ENCODE assay signal across 2 cellular contexts in genomic region chr11:125724125-125724524, GRCh38.
TF ChIP-seq lines count a peak whose summit lies in the region.

No MANE protein-coding gene starts in this region.

TF ChIP-seq in HEK293, 187 proteins besides CTCF, POLR2A, EP300 and RAD21 (continued from another document):
- TF ChIP-seq ZNF555 (tag by site-specific recombination; conservative IDR thresholded peaks at IDR 0.05) = no peak
- TF ChIP-seq ZNF433 (tag by site-specific recombination; IDR thresholded peaks at IDR 0.05; ENCODE audit: low read depth) = no peak
- no peak for TF ChIP-seq ZNF2 (tag by site-specific recombination; IDR thresholded peaks at IDR 0.05)
- TF ChIP-seq ZNF23 (tag by site-specific recombination; IDR thresholded peaks at IDR 0.05; ENCODE audit: borderline replicate concordance) = no peak
- TF ChIP-seq ZNF292 (tag by site-specific recombination; IDR thresholded peaks at IDR 0.05; ENCODE audit: borderline replicate concordance, low read depth) = no peak
- TF ChIP-seq ZNF837 (tag by site-specific recombination; IDR thresholded peaks at IDR 0.05) = no peak
- TF ChIP-seq GLI2 (tag by site-specific recombination; IDR thresholded peaks at IDR 0.05; ENCODE audit: borderline replicate concordance, low read depth) = no peak
- no peak for TF ChIP-seq ZNF76 (tag by site-specific recombination; IDR thresholded peaks at IDR 0.05; ENCODE audit: borderline replicate concordance, low read depth)
- TF ChIP-seq ZNF221 (tag by site-specific recombination; IDR thresholded peaks at IDR 0.05; ENCODE audit: borderline replicate concordance) = no peak
- no peak for TF ChIP-seq ZNF133 (tag by site-specific recombination; IDR thresholded peaks at IDR 0.05)
- TF ChIP-seq ZNF843 (tag by site-specific recombination; IDR thresholded peaks at IDR 0.05) = no peak
- TF ChIP-seq SALL2 (tag by site-specific recombination; IDR thresholded peaks at IDR 0.05; ENCODE audit: borderline replicate concordance) = no peak
- TF ChIP-seq KLF9 (tag by site-specific recombination; IDR thresholded peaks at IDR 0.05; ENCODE audit: low read depth) = no peak
- no peak for TF ChIP-seq ZNF521 (tag by site-specific recombination; IDR thresholded peaks at IDR 0.05)
- TF ChIP-seq ZNF830 (tag by site-specific recombination; IDR thresholded peaks at IDR 0.05; ENCODE audit: low read depth) = no peak
- TF ChIP-seq ZNF596 (tag by site-specific recombination; IDR thresholded peaks at IDR 0.05) = no peak

TF ChIP-seq in SK-N-SH treated with all-trans-retinoic acid at 6 μM for 48 hours, 23 proteins besides CTCF, POLR2A, EP300 and RAD21 (continued from another document):
- TF ChIP-seq, protein P1, sequence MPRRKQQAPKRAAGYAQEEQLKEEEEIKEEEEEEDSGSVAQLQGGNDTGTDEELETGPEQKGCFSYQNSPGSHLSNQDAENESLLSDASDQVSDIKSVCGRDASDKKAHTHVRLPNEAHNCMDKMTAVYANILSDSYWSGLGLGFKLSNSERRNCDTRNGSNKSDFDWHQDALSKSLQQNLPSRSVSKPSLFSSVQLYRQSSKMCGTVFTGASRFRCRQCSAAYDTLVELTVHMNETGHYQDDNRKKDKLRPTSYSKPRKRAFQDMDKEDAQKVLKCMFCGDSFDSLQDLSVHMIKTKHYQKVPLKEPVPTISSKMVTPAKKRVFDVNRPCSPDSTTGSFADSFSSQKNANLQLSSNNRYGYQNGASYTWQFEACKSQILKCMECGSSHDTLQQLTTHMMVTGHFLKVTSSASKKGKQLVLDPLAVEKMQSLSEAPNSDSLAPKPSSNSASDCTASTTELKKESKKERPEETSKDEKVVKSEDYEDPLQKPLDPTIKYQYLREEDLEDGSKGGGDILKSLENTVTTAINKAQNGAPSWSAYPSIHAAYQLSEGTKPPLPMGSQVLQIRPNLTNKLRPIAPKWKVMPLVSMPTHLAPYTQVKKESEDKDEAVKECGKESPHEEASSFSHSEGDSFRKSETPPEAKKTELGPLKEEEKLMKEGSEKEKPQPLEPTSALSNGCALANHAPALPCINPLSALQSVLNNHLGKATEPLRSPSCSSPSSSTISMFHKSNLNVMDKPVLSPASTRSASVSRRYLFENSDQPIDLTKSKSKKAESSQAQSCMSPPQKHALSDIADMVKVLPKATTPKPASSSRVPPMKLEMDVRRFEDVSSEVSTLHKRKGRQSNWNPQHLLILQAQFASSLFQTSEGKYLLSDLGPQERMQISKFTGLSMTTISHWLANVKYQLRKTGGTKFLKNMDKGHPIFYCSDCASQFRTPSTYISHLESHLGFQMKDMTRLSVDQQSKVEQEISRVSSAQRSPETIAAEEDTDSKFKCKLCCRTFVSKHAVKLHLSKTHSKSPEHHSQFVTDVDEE (CRISPR knock-in tag; IDR thresholded peaks at IDR 0.05) = no peak
